ENCODE assay signal across 8 cellular contexts in genomic region chr9:33263936-33264472, GRCh38. TPM values are rescaled to one million over a fixed set of nuclear protein-coding genes. Genes with fewer than 3 reads are reported as not detected.
DNase-seq lines count a peak whose midpoint lies in the region; ATAC-seq lines count a peak whose summit lies in the region.

No MANE protein-coding gene starts in this region.

- intact Hi-C loops in left ventricle myocardium superior (cut with micrococcal nuclease) = no loop called here

- WGBS in adipose tissue, 3 donors = 0% methylated on average over 40 to 42 of the region's 42 CpGs

- H3K27ac ChIP-seq in adipose tissue (ENCODE audit: low read depth, low read length) = peak overlapping the region; percentile 87

- ATAC-seq in GM18520 (IDR thresholded peaks at IDR 0.05; ENCODE audit: unreplicated experiment) (peak; percentile 8), HG03039 (IDR thresholded peaks at IDR 0.05; ENCODE audit: unreplicated experiment) (peak; percentile 22), left ventricle myocardium superior (peak; percentile 32)

- DNase-seq in AG08395 (ENCODE audit: low spot score) (peak; percentile 12), RPMI8226 (peak; percentile 46), left ventricle myocardium superior (peak; percentile 68), putamen (ENCODE audit: low spot score) (peak; percentile 42), LoVo (ENCODE audit: low spot score) (no peak)

RNA-seq across cellular contexts. Expression of gene BAG1, which starts 0.5 kb away (rescaled TPM):
- polyA plus RNA-seq in adipose tissue = 100 to 1,000 TPM in 1 of 3 donors, 10 to 100 TPM in 2; 88.3 to 121 (median 99.5) TPM
- 161 TPM for total RNA-seq in left ventricle myocardium superior

RNA-seq across cellular contexts. Expression of gene CHMP5, which starts 0.8 kb away (rescaled TPM):
- polyA plus RNA-seq in adipose tissue = 100 to 1,000 TPM in 1 of 3 donors, 10 to 100 TPM in 2; 27.3 to 104 (median 51.4) TPM
- total RNA-seq in left ventricle myocardium superior = 49.4 TPM

RNA-seq across cellular contexts. Expression of gene SPINK4, which starts 24.0 kb away (rescaled TPM):
- polyA plus RNA-seq in adipose tissue = under 1 TPM in 2 of 3 donors, not detected in 1; 0.40 to 0.94 TPM
- not detected for total RNA-seq in left ventricle myocardium superior

RNA-seq across cellular contexts. Expression of gene NFX1, which starts 26.3 kb away (rescaled TPM):
- polyA plus RNA-seq in adipose tissue = 10 to 100 TPM; 10.2 to 16.7 (median 14.8) TPM
- 31.6 TPM for total RNA-seq in left ventricle myocardium superior
